ENCODE assay signal across 9 cellular contexts in the genomic region with DNA sequence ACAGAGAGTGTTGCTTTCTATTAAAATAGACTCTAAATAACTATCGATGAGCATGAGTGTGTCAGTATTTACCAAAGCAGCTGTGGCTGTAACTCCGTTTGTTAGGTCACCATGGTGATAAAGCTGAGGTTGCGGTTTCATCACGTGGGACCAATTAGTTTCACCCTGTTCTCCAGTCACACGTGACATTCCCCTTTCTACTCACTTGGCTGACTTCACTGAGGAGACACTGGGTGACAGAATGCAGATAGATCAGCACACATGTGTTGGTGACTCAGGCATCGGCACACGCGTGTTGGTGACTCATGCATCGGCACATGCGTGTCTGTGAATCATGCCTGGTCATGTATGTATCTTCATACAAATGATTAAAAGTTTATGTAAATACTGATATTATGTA.
DNase-seq lines count a peak whose midpoint lies in the region; ATAC-seq lines count a peak whose summit lies in the region.
"Had no signal": no experiment of that assay in that cellular context is flagged by ENCODE, and none has a peak within 500 bp of the region (broad histone marks: within the 10 kb centered on the region; RNA-seq: fewer than 3 reads in every experiment).

No MANE protein-coding gene starts in this region.

- no peak overlapping the region for H3K4me3 ChIP-seq in BLaER1
- no peak overlapping the region for H3K4me3 ChIP-seq in SJCRH30

- no peak overlapping the region for H3K4me3 Mint-ChIP-seq in T-helper 2 cell treated with Interferon-gamma antibody and Interleukin-4, amounts not matched to agents 5 μg/mL and 100 μg/mL, for 36 hours
- no peak overlapping the region for H3K4me3 Mint-ChIP-seq in activated T-cell treated with anti-CD3 and anti-CD28 coated beads, Interleukin-2, amount 50 U/mL, for 4 hours
- H3K4me3 Mint-ChIP-seq: activated naive CD4-positive, alpha-beta T cell treated with anti-CD3 and anti-CD28 coated beads, Interleukin-2, amount 50 U/mL, for 24 hours had no signal

- H3K27ac ChIP-seq in BLaER1 (no peak overlapping the region), SJCRH30 (peak overlapping the region; percentile 98)

- ATAC-seq in HG02938 (IDR thresholded peaks at IDR 0.05; ENCODE audit: unreplicated experiment) (peak; percentile 70), left cardiac atrium (peak; percentile 74 to 86), HG02885 (IDR thresholded peaks at IDR 0.05; ENCODE audit: poor library complexity, unreplicated experiment) (no peak), HG02852 (IDR thresholded peaks at IDR 0.05; ENCODE audit: unreplicated experiment) (no peak)
- no peak for ATAC-seq in activated T-cell treated with anti-CD3 and anti-CD28 coated beads, Interleukin-2, amount 50 U/mL, for 4 hours

- no peak overlapping the region for H3K9ac ChIP-seq in BLaER1

- H3K9me3 ChIP-seq in BLaER1 (no peaks in the 10 kb centered on the region; the same call in 1 of the 2 replicates), SJCRH30 (replicated peaks) (peaks cover 19% of the 10 kb centered on the region)

- no peak overlapping the region for H3K27ac Mint-ChIP-seq in T-helper 2 cell treated with Interferon-gamma antibody and Interleukin-4, amounts not matched to agents 5 μg/mL and 100 μg/mL, for 36 hours
- H3K27ac Mint-ChIP-seq: activated naive CD4-positive, alpha-beta T cell treated with anti-CD3 and anti-CD28 coated beads, Interleukin-2, amount 50 U/mL, for 24 hours had no signal

- DNase-seq in SJCRH30 (peak; percentile 97 to 99), left cardiac atrium (no peak)
- no peak for DNase-seq in T-helper 2 cell treated with Interferon-gamma antibody and Interleukin-4, amounts not matched to agents 5 μg/mL and 100 μg/mL, for 36 hours (ENCODE audit: low spot score)
- no peak for DNase-seq in activated T-cell treated with anti-CD3 and anti-CD28 coated beads, Interleukin-2, amount 50 U/mL, for 4 hours

- H4K20me1 ChIP-seq in BLaER1, result no peaks in the 10 kb centered on the region

- H3K36me3 Mint-ChIP-seq in T-helper 2 cell treated with Interferon-gamma antibody and Interleukin-4, amounts not matched to agents 5 μg/mL and 100 μg/mL, for 36 hours (ENCODE audit: low read depth), result no peaks in the 10 kb centered on the region
- H3K36me3 Mint-ChIP-seq in activated T-cell treated with anti-CD3 and anti-CD28 coated beads, Interleukin-2, amount 50 U/mL, for 4 hours (ENCODE audit: insufficient read depth), result no peaks in the 10 kb centered on the region

- H3K36me3 ChIP-seq in BLaER1, result no peaks in the 10 kb centered on the region
- H3K36me3 ChIP-seq in SJCRH30, result no peaks in the 10 kb centered on the region

- intact Hi-C loops in left cardiac atrium (cut with DNase I), result no loop called here

- H3K9me3 Mint-ChIP-seq in T-helper 2 cell treated with Interferon-gamma antibody and Interleukin-4, amounts not matched to agents 5 μg/mL and 100 μg/mL, for 36 hours, result no peaks in the 10 kb centered on the region
- no peaks in the 10 kb centered on the region for H3K9me3 Mint-ChIP-seq in activated T-cell treated with anti-CD3 and anti-CD28 coated beads, Interleukin-2, amount 50 U/mL, for 4 hours
- H3K9me3 Mint-ChIP-seq: activated naive CD4-positive, alpha-beta T cell treated with anti-CD3 and anti-CD28 coated beads, Interleukin-2, amount 50 U/mL, for 24 hours had no signal

- no peaks in the 10 kb centered on the region for H3K27me3 Mint-ChIP-seq in T-helper 2 cell treated with Interferon-gamma antibody and Interleukin-4, amounts not matched to agents 5 μg/mL and 100 μg/mL, for 36 hours (ENCODE audit: low read depth)
- H3K27me3 Mint-ChIP-seq in activated T-cell treated with anti-CD3 and anti-CD28 coated beads, Interleukin-2, amount 50 U/mL, for 4 hours (ENCODE audit: low read depth), result peaks cover 18% of the 10 kb centered on the region

- H3K4me2 ChIP-seq in BLaER1, result peak overlapping the region; percentile 32

- no peaks in the 10 kb centered on the region for H3K4me1 Mint-ChIP-seq in T-helper 2 cell treated with Interferon-gamma antibody and Interleukin-4, amounts not matched to agents 5 μg/mL and 100 μg/mL, for 36 hours (ENCODE audit: low read depth)
- no peaks in the 10 kb centered on the region for H3K4me1 Mint-ChIP-seq in activated T-cell treated with anti-CD3 and anti-CD28 coated beads, Interleukin-2, amount 50 U/mL, for 4 hours (ENCODE audit: low read depth)
- H3K4me1 Mint-ChIP-seq: activated naive CD4-positive, alpha-beta T cell treated with anti-CD3 and anti-CD28 coated beads, Interleukin-2, amount 50 U/mL, for 24 hours had no signal

- H3K27me3 ChIP-seq in BLaER1 (no peaks in the 10 kb centered on the region), SJCRH30 (no peaks in the 10 kb centered on the region)

- H3K4me1 ChIP-seq in BLaER1 (peaks cover 17% of the 10 kb centered on the region), SJCRH30 (peaks cover 48% of the 10 kb centered on the region)

Comparison
In these comparisons a context has a peak if more than half of its experiments do, and no peak if none do; other contexts are left out.
1. ATAC-seq: peak in HG02938 (single experiment) and left cardiac atrium (2 of 2); none in HG02885 (single experiment), HG02852 (single experiment) and activated T-cell treated with anti-CD3 and anti-CD28 coated beads, Interleukin-2, amount 50 U/mL, for 4 hours (0 of 2).
2. DNase-seq: peak in SJCRH30 (2 of 2); none in left cardiac atrium (single experiment), T-helper 2 cell treated with Interferon-gamma antibody and Interleukin-4, amounts not matched to agents 5 μg/mL and 100 μg/mL, for 36 hours (single experiment) and activated T-cell treated with anti-CD3 and anti-CD28 coated beads, Interleukin-2, amount 50 U/mL, for 4 hours (single experiment).